In genomic region chr12:48957141-48958048, GRCh38 we compare ENCODE assay signal across 8 cellular contexts. TPM values are rescaled to one million over a fixed set of nuclear protein-coding genes. Genes with fewer than 3 reads are reported as not detected.
DNase-seq lines count a peak whose midpoint lies in the region; ATAC-seq and TF ChIP-seq lines count a peak whose summit lies in the region.

Gene ARF3 (minus strand): TSS chr12:48957487. CDS start chr12:48941095, 16,392 bp downstream.

- H3K9me3 ChIP-seq in WERI-Rb-1 (ENCODE audit: severe bottlenecking) (no peaks in the 10 kb centered on the region), breast epithelium (no peaks in the 10 kb centered on the region), iPS-20b (ENCODE audit: insufficient read depth, low read depth, low read length) (no peaks in the 10 kb centered on the region)

- H3K27ac ChIP-seq in WERI-Rb-1 (peak within 1 kb of the TSS; percentile 72), breast epithelium (peak within 1 kb of the TSS; percentile 83 to 98), iPS-20b (ENCODE audit: low read length) (peak within 1 kb of the TSS; percentile 79), skin epidermis (peak within 1 kb of the TSS; percentile 70 to 96 (median 91))

- H3K4me1 ChIP-seq in breast epithelium (peaks cover 0 to 13% of the 10 kb centered on the region in 2 donors), iPS-20b (ENCODE audit: insufficient read depth, low read length) (peaks cover 14% of the 10 kb centered on the region; the same call in 1 of the 2 replicates)

- peak within 1 kb of the TSS; percentile 85 for H3K4me3 ChIP-seq in WERI-Rb-1 (ENCODE audit: low read depth, low read length)
- H3K4me3 ChIP-seq in breast epithelium, result peak within 1 kb of the TSS; percentile 77 to 99 (median 98)
- peak within 1 kb of the TSS; percentile 83 for H3K4me3 ChIP-seq in iPS-20b (ENCODE audit: low read length)
- peak within 1 kb of the TSS; percentile 68 to 99 (median 90) for H3K4me3 ChIP-seq in skin epidermis

- TF ChIP-seq POLR2A in breast epithelium (IDR thresholded peaks at IDR 0.05), result peak; percentile 63

- peak within 1 kb of the TSS; percentile 94 for H3K9ac ChIP-seq in iPS-20b (ENCODE audit: low read depth, low read length)

- TF ChIP-seq CTCF in WERI-Rb-1 (IDR thresholded peaks at IDR 0.05; ENCODE audit: low read depth, low read length), result no peak
- TF ChIP-seq CTCF in breast epithelium (IDR thresholded peaks at IDR 0.05), result no peak

- DNase-seq in 8988T (peak; percentile 96), NCI-H2196 treated with DMSO at 0.1 percent for 48 hours (lab: John Stamatoyannopoulos, UW; ENCODE audit: unreplicated experiment) (peak; percentile 94), WERI-Rb-1 (peak; percentile 96), breast epithelium (ENCODE audit: low spot score in 2 of 2) (peak; percentile 89 to 94)

- ATAC-seq in GM18861 (IDR thresholded peaks at IDR 0.05; ENCODE audit: unreplicated experiment), result peak; percentile 89
- ATAC-seq in HG03103 (IDR thresholded peaks at IDR 0.05; ENCODE audit: low read depth, unreplicated experiment), result peak; percentile 87

- H3K27me3 ChIP-seq in WERI-Rb-1 (ENCODE audit: insufficient read depth, low read depth, severe bottlenecking) (no peaks in the 10 kb centered on the region), breast epithelium (no peaks in the 10 kb centered on the region), iPS-20b (ENCODE audit: insufficient read depth, low read length) (no peaks in the 10 kb centered on the region)

- intact Hi-C loops in breast epithelium (cut with DNase I; ENCODE audit: low total_unique reads), result no loop called here

- H3K36me3 ChIP-seq in WERI-Rb-1 (peaks cover 18% of the 10 kb centered on the region), breast epithelium (no peaks in the 10 kb centered on the region), iPS-20b (ENCODE audit: insufficient read depth, low read depth, low read length) (peaks cover 34% of the 10 kb centered on the region)

RNA-seq across cellular contexts. Expression of gene ARF3, which starts in this region (rescaled TPM):
- 10 to 100 TPM; 65.2 to 86.2 (median 75.2) TPM for total RNA-seq in breast epithelium

Comparison
In these comparisons a context has a peak if more than half of its experiments do, and no peak if none do; other contexts are left out.
1. Peak in every context shown above with its lines: DNase-seq, ATAC-seq, H3K4me3 ChIP-seq and H3K27ac ChIP-seq.